8 cellular contexts compared by ENCODE assay signal in genomic region chr17:61251939-61252865, GRCh38.
DNase-seq lines count a peak whose midpoint lies in the region; ATAC-seq, FAIRE-seq and TF ChIP-seq lines count a peak whose summit lies in the region.

No MANE protein-coding gene starts in this region.

- H3K9me3 ChIP-seq in GM12878 (replicated peaks; ENCODE audit: control insufficient read depth, insufficient read depth, low read length) (no peaks in the 10 kb centered on the region), left lung (no peaks in the 10 kb centered on the region), stomach (no peaks in the 10 kb centered on the region)
- no peaks in the 10 kb centered on the region for H3K9me3 ChIP-seq in CD4-positive, alpha-beta memory T cell (ENCODE audit: control insufficient read depth in 1 of 2, low read length in 2 of 2)

- TF ChIP-seq CTCF in HFFc6 (IDR thresholded peaks at IDR 0.05) (no peak), GM12878 (IDR thresholded peaks at IDR 0.05 in 2 of 3, conservative IDR thresholded peaks at IDR 0.05 in 1 of 3; ENCODE audit: control insufficient read depth in 2 of 3, extremely low read depth in 1 of 3, insufficient read depth in 1 of 3, low read depth in 3 of 3, low read length in 3 of 3) (no peak), left lung (IDR thresholded peaks at IDR 0.05) (no peak), stomach (IDR thresholded peaks at IDR 0.05) (no peak)

- H3K4me1 ChIP-seq in GM12878 (ENCODE audit: control insufficient read depth, insufficient read depth, low read length), result no peaks in the 10 kb centered on the region
- H3K4me1 ChIP-seq in left lung, result peaks cover 30 to 67% of the 10 kb centered on the region in 2 donors
- peaks cover 23 to 67% (median 44%) of the 10 kb centered on the region in 4 donors for H3K4me1 ChIP-seq in stomach
- no peaks in the 10 kb centered on the region for H3K4me1 ChIP-seq in CD4-positive, alpha-beta memory T cell (ENCODE audit: insufficient read depth, low read length)

- TF ChIP-seq EP300 in GM12878 (IDR thresholded peaks at IDR 0.05; ENCODE audit: borderline replicate concordance in 1 of 2, control insufficient read depth in 1 of 2, low read depth in 2 of 2, low read length in 2 of 2) (no peak), stomach (IDR thresholded peaks at IDR 0.05) (peak; percentile 72)

- peak overlapping the region; percentile 86 for H3K4me3 Mint-ChIP-seq in HFFc6
- no peak overlapping the region for H3K4me3 Mint-ChIP-seq in CD4-positive, alpha-beta memory T cell

- no peaks in the 10 kb centered on the region; the same call in 1 of the 2 replicates for H3K27me3 Mint-ChIP-seq in HFFc6 (ENCODE audit: insufficient read depth)
- H3K27me3 Mint-ChIP-seq in CD4-positive, alpha-beta memory T cell, result no peaks in the 10 kb centered on the region

- no peaks in the 10 kb centered on the region for H4K20me1 ChIP-seq in GM12878 (ENCODE audit: control insufficient read depth, insufficient read depth)

- intact Hi-C loops in GM12878 (cut with micrococcal nuclease; ENCODE audit: unreplicated experiment) (no loop called here), left lung (cut with DNase I) (no loop called here), stomach (cut with DNase I; ENCODE audit: low total_unique reads) (no loop called here)
- intact Hi-C loops in CD4-positive, alpha-beta memory T cell (cut with micrococcal nuclease), result no loop called here

- no peak overlapping the region for H3K4me2 ChIP-seq in GM12878 (ENCODE audit: control insufficient read depth, insufficient read depth)

- ATAC-seq in GM12878, result peak; percentile 69
- peak; percentile 94 for ATAC-seq in left lung
- ATAC-seq in activated naive CD4-positive, alpha-beta T cell treated with anti-CD3 and anti-CD28 coated beads, Interleukin-2, amount 50 U/mL, for 72 hours, result no peak

- BruUV-seq in GM12878 (replicated peaks; lab: Mats Ljungman, UMichigan), result no TSS peak

- 29% methylated on average over 10 of the region's 10 CpGs for WGBS in GM12878 (ENCODE audit: insufficient coverage, insufficient replicate concordance, low lambda C conversion rate, missing lambda C conversion rate)
- WGBS in stomach, 5 donors, result 17 to 42% (median 37%) methylated on average over 10 of the region's 10 CpGs

- in situ Hi-C loops in GM12878 (cut with MboI), result no loop called here

- RAD21 ChIA-PET in GM12878 (lab: Charles Lee; ENCODE audit: unreplicated experiment), result no interaction called here

- peak overlapping the region; percentile 96 for H3K27ac Mint-ChIP-seq in HFFc6
- H3K27ac Mint-ChIP-seq in activated naive CD4-positive, alpha-beta T cell treated with anti-CD3 and anti-CD28 coated beads, Interleukin-2, amount 50 U/mL, for 72 hours, result peak overlapping the region in 1 of 2 donors; percentile 62
- peak overlapping the region in 1 of 7 donors; percentile 42 for H3K27ac Mint-ChIP-seq in CD4-positive, alpha-beta memory T cell

- no peak overlapping the region for H3K9ac ChIP-seq in GM12878 (ENCODE audit: control insufficient read depth, insufficient read depth, low read length)

- no peak for TF ChIP-seq POLR2A in GM12878 (IDR thresholded peaks at IDR 0.05; ENCODE audit: low read depth, low read length)
- no peak for TF ChIP-seq POLR2A in stomach (IDR thresholded peaks at IDR 0.05)

- peak; percentile 92 for DNase-seq in HFFc6
- DNase-seq in GM12878 (ENCODE audit: low read depth, low spot score), result no peak
- DNase-seq in left lung, result peak; percentile 92 to 94
- DNase-seq in stomach, result peak; percentile 76
- DNase-seq in activated naive CD4-positive, alpha-beta T cell treated with anti-CD3 and anti-CD28 coated beads, Interleukin-2, amount 50 U/mL, for 72 hours (ENCODE audit: low spot score in 2 of 2), result no peak
- no peak for DNase-seq in CD4-positive, alpha-beta memory T cell
- DNase-seq in activated naive CD4-positive, alpha-beta T cell (lab: John Stamatoyannopoulos, UW), result no peak
- DNase-seq in NCI-H1930 (lab: John Stamatoyannopoulos, UW), result no peak

- H3K4me1 Mint-ChIP-seq in HFFc6 (ENCODE audit: low read depth), result peaks cover 74% of the 10 kb centered on the region
- peaks cover 0 to 6% (median 0%) of the 10 kb centered on the region in 4 donors for H3K4me1 Mint-ChIP-seq in CD4-positive, alpha-beta memory T cell

- H3K27me3 ChIP-seq in GM12878 (replicated peaks in 1 of 2; ENCODE audit: control insufficient read depth in 2 of 2, insufficient read depth in 2 of 2, low read length in 1 of 2) (no peaks in the 10 kb centered on the region; a peak in 1 of 4 replicates), left lung (no peaks in the 10 kb centered on the region), stomach (no peaks in the 10 kb centered on the region)
- H3K27me3 ChIP-seq in CD4-positive, alpha-beta memory T cell (ENCODE audit: insufficient read depth, low read length), result no peaks in the 10 kb centered on the region

- H3K79me2 ChIP-seq in GM12878 (ENCODE audit: control insufficient read depth, insufficient read depth, low read length), result no peaks in the 10 kb centered on the region

- no peaks in the 10 kb centered on the region for H3K9me3 Mint-ChIP-seq in HFFc6
- no peaks in the 10 kb centered on the region for H3K9me3 Mint-ChIP-seq in activated naive CD4-positive, alpha-beta T cell treated with anti-CD3 and anti-CD28 coated beads, Interleukin-2, amount 50 U/mL, for 72 hours
- no peaks in the 10 kb centered on the region for H3K9me3 Mint-ChIP-seq in CD4-positive, alpha-beta memory T cell

- no peak overlapping the region for H3K27ac ChIP-seq in GM12878 (ENCODE audit: control insufficient read depth, insufficient read depth)
- peak overlapping the region; percentile 50 to 89 for H3K27ac ChIP-seq in left lung
- peak overlapping the region in 4 of 5 donors; percentile 63 to 81 (median 79) for H3K27ac ChIP-seq in stomach
- H3K27ac ChIP-seq in CD4-positive, alpha-beta memory T cell (ENCODE audit: low read depth, low read length), result no peak overlapping the region

- TF ChIP-seq RAD21 in GM12878 (IDR thresholded peaks at IDR 0.05; ENCODE audit: insufficient read depth, low read depth, low read length), result no peak

- POLR2A ChIA-PET in GM12878 (lab: Charles Lee), result no interaction called here
- POLR2A ChIA-PET in CD4-positive, alpha-beta memory T cell (lab: Charles Lee; ENCODE audit: partially characterized antibody), result no interaction called here

- H3K4me3 ChIP-seq in GM12878 (no peak overlapping the region), left lung (no peak overlapping the region), stomach (no peak overlapping the region)
- H3K4me3 ChIP-seq in CD4-positive, alpha-beta memory T cell (ENCODE audit: low read length in 2 of 2), result no peak overlapping the region

- SMC1A ChIA-PET in GM12878 (lab: Charles Lee; ENCODE audit: uncharacterized antibody, unreplicated experiment), result interaction anchor here (0.5 kb wide), 1 partner anchor 43 kb away, joined by 3 read pairs; no protein-coding TSS in a partner anchor

- FAIRE-seq in GM12878 (lab: Jason Lieb, UNC), result no peak

- CTCF ChIA-PET in GM12878 (lab: Yijun Ruan, JAX), result interaction anchor here (0.6 kb wide), 1 partner anchor 22 kb away, joined by 3 read pairs; no protein-coding TSS in a partner anchor
- CTCF ChIA-PET in CD4-positive, alpha-beta memory T cell (lab: Charles Lee; ENCODE audit: partially characterized antibody), result no interaction called here

- no peaks in the 10 kb centered on the region for H3K36me3 Mint-ChIP-seq in HFFc6 (ENCODE audit: low read depth)
- no peaks in the 10 kb centered on the region for H3K36me3 Mint-ChIP-seq in activated naive CD4-positive, alpha-beta T cell treated with anti-CD3 and anti-CD28 coated beads, Interleukin-2, amount 50 U/mL, for 72 hours
- H3K36me3 Mint-ChIP-seq in CD4-positive, alpha-beta memory T cell, result no peaks in the 10 kb centered on the region

- H3K36me3 ChIP-seq in GM12878 (ENCODE audit: control insufficient read depth in 2 of 2, insufficient read depth in 2 of 2, low read length in 1 of 2), result no peaks in the 10 kb centered on the region
- H3K36me3 ChIP-seq in left lung, result no peaks in the 10 kb centered on the region
- no peaks in the 10 kb centered on the region for H3K36me3 ChIP-seq in stomach
- no peaks in the 10 kb centered on the region for H3K36me3 ChIP-seq in CD4-positive, alpha-beta memory T cell (ENCODE audit: insufficient read depth, low read length)

- no peak overlapping the region for H2AFZ ChIP-seq in GM12878 (ENCODE audit: control insufficient read depth, low read depth, low read length)

TF ChIP-seq in GM12878, 131 proteins besides CTCF, POLR2A, EP300 and RAD21:
- no peak for TF ChIP-seq ZNF24 (IDR thresholded peaks at IDR 0.05)
- TF ChIP-seq NFXL1 (IDR thresholded peaks at IDR 0.05; ENCODE audit: borderline replicate concordance), result peak; percentile 60
- peak in 1 of 2 experiments; percentile 11; a peak in 1 of 4 replicates for TF ChIP-seq ETV6 (conservative IDR thresholded peaks at IDR 0.05 in 1 of 2, IDR thresholded peaks at IDR 0.05 in 1 of 2; ENCODE audit: borderline replicate concordance in 1 of 2, low read depth in 1 of 2)

Comparison
In these comparisons a context has a peak if more than half of its experiments do, and no peak if none do; other contexts are left out.
1. DNase-seq: peak in HFFc6 (single experiment), left lung (2 of 2) and stomach (single experiment); none in GM12878 (single experiment), activated naive CD4-positive, alpha-beta T cell treated with anti-CD3 and anti-CD28 coated beads, Interleukin-2, amount 50 U/mL, for 72 hours (0 of 2), CD4-positive, alpha-beta memory T cell (0 of 5), activated naive CD4-positive, alpha-beta T cell (0 of 4) and NCI-H1930 (0 of 2).
2. ATAC-seq: peak in GM12878 (single experiment) and left lung (single experiment); none in activated naive CD4-positive, alpha-beta T cell treated with anti-CD3 and anti-CD28 coated beads, Interleukin-2, amount 50 U/mL, for 72 hours (0 of 2).
3. H3K27ac ChIP-seq: peak in left lung (2 of 2) and stomach (4 of 5); none in GM12878 (single experiment) and CD4-positive, alpha-beta memory T cell (single experiment).